Comparison of ENCODE assay signal across 8 cellular contexts in the genomic region with DNA sequence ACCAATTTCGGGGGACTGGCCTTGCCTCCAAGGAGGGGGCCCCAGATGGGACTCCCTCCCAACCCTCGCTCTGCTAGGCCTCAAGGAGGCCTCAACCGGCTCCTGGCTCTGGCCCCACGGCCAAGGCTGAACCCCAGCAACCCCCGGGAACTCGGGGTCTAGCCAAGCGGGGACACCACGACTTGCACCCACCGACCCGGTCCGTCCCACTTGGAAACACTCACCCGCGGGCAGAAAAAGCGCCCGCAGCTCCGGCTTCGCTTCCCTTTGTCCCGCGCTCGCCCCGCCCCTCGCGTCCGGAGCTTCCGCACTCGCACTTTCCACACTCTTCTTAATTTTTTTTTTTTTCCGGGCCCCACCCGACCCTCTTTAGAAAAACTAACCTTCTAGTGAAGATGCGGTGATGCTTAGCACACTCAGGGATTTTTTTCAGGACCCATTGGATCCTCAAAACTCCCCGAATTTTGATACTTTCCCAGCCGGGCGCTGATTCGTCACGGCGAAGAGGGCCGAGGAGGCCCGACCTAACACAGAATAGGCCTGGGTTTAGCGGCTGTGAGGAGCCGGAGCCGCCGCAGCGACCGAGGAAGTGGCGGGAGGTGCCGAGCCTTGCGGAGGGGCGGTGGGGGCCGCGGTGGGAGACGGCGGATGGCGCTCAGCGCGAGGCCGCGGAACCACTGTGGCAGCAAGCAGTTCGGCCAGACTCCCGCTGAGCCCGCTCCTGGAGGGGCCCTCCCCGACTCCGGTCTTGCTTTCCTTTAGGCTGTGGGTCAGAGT. TPM values are rescaled to one million over a fixed set of nuclear protein-coding genes. Genes with fewer than 3 reads are reported as not detected.
DNase-seq lines count a peak whose midpoint lies in the region; ATAC-seq and TF ChIP-seq lines count a peak whose summit lies in the region.

A gene (minus strand): TSS at position 270 of the 777 bp plus-strand sequence. CDS start 2,016 bp downstream, outside the sequence.

- peaks cover 51% of the 10 kb centered on the region for H3K79me2 ChIP-seq in ACC112 (ENCODE audit: control insufficient read depth, insufficient read depth, low read length, unreplicated experiment)

- peak; percentile 72 for ATAC-seq in GM18907 (IDR thresholded peaks at IDR 0.05; ENCODE audit: unreplicated experiment)
- ATAC-seq in HG03342 (IDR thresholded peaks at IDR 0.05; ENCODE audit: unreplicated experiment): peak; percentile 57
- peak; percentile 87 to 93 (median 90) for ATAC-seq in right lobe of liver

- no peaks in the 10 kb centered on the region for H3K27me3 Mint-ChIP-seq in activated CD4-positive, alpha-beta memory T cell treated with anti-CD3 and anti-CD28 coated beads for 36 hours

- peak; percentile 57 for TF ChIP-seq POLR2A in right lobe of liver (IDR thresholded peaks at IDR 0.05)

- H3K4me1 Mint-ChIP-seq in activated CD4-positive, alpha-beta memory T cell treated with anti-CD3 and anti-CD28 coated beads for 36 hours (ENCODE audit: low read depth): peaks cover 41% of the 10 kb centered on the region

- peak within 1 kb of the TSS; percentile 97 for H3K27ac Mint-ChIP-seq in activated CD4-positive, alpha-beta memory T cell treated with anti-CD3 and anti-CD28 coated beads for 36 hours

- TF ChIP-seq CTCF in dorsolateral prefrontal cortex (IDR thresholded peaks at IDR 0.05 in 54 of 56, conservative IDR thresholded peaks at IDR 0.05 in 2 of 56; ENCODE audit: low read depth in 1 of 56, partially characterized antibody in 56 of 56) (peak in 22 of 56 donors; percentile 3 to 49 (median 22)), right lobe of liver (IDR thresholded peaks at IDR 0.05) (no peak)

- H3K4me3 ChIP-seq in ACC112 (ENCODE audit: low read depth, low read length) (peak within 1 kb of the TSS; percentile 90), dorsolateral prefrontal cortex (peak within 1 kb of the TSS; percentile 69 to 98 (median 90)), right lobe of liver (peak within 1 kb of the TSS; percentile 67 to 80 (median 77))

- peak within 1 kb of the TSS; percentile 88 for H3K27ac ChIP-seq in ACC112 (ENCODE audit: low read depth, low read length)
- peak within 1 kb of the TSS; percentile 78 to 99 (median 97) for H3K27ac ChIP-seq in dorsolateral prefrontal cortex
- peak within 1 kb of the TSS; percentile 97 to 99 (median 97) for H3K27ac ChIP-seq in right lobe of liver

- peaks cover 18% of the 10 kb centered on the region for H3K36me3 ChIP-seq in ACC112 (ENCODE audit: insufficient read depth, low read length)
- H3K36me3 ChIP-seq in right lobe of liver: peaks cover 0 to 19% (median 0%) of the 10 kb centered on the region in 4 donors

- H2AFZ ChIP-seq in ACC112 (ENCODE audit: low read length, unreplicated experiment): peak within 1 kb of the TSS; percentile 93

- CTCF ChIA-PET in activated CD4-positive, alpha-beta memory T cell treated with anti-CD3 and anti-CD28 coated beads for 36 hours (lab: Charles Lee): interaction anchor here (0.6 to 3.3 kb wide), 11 partner anchors 14 to 1048 kb away, joined by 3 to 17 read pairs (median 4); no protein-coding TSS in a partner anchor

- intact Hi-C loops in activated CD4-positive, alpha-beta memory T cell treated with anti-CD3 and anti-CD28 coated beads for 36 hours (cut with micrococcal nuclease): loop anchor here (2.0 kb wide), 1 partner anchor 23 kb away; no protein-coding TSS in a partner anchor
- intact Hi-C loops in dorsolateral prefrontal cortex (cut with DNase I): loop anchor here in 1 of 2 donors (10.0 kb wide), 1 partner anchor 1017 kb away; no protein-coding TSS in a partner anchor
- intact Hi-C loops in right lobe of liver (cut with DNase I): no loop called here

- H3K4me1 ChIP-seq in ACC112 (ENCODE audit: control insufficient read depth, insufficient read depth, low read length, unreplicated experiment) (peaks cover 22% of the 10 kb centered on the region), right lobe of liver (peaks cover 0 to 18% (median 1%) of the 10 kb centered on the region in 4 donors)

- H3K9me3 Mint-ChIP-seq in activated CD4-positive, alpha-beta memory T cell treated with anti-CD3 and anti-CD28 coated beads for 36 hours: no peaks in the 10 kb centered on the region

- peaks cover 23% of the 10 kb centered on the region for H3K36me3 Mint-ChIP-seq in activated CD4-positive, alpha-beta memory T cell treated with anti-CD3 and anti-CD28 coated beads for 36 hours

- peak; percentile 81 for DNase-seq in NCI-H526 treated with DMSO at 0.1 percent for 48 hours (lab: John Stamatoyannopoulos, UW)
- DNase-seq in activated CD4-positive, alpha-beta memory T cell treated with anti-CD3 and anti-CD28 coated beads for 36 hours: peak; percentile 71
- DNase-seq in dorsolateral prefrontal cortex: peak; percentile 44 to 76 (median 61)
- peak; percentile 72 to 80 (median 80) for DNase-seq in right lobe of liver
- DNase-seq in stimulated activated CD4-positive, alpha-beta T cell treated with anti-CD3 and anti-CD28 coated beads, Interleukin-4, amount 100 ng/mL, for 1 hour: peak; percentile 72

- POLR2A ChIA-PET in activated CD4-positive, alpha-beta memory T cell treated with anti-CD3 and anti-CD28 coated beads for 36 hours (lab: Charles Lee): interaction anchor here (0.6 to 3.2 kb wide), 17 partner anchors 12 to 852 kb away, joined by 3 to 28 read pairs (median 4); a partner anchor contains a TSS

- H3K9me3 ChIP-seq in right lobe of liver: no peaks in the 10 kb centered on the region

- no peaks in the 10 kb centered on the region for H3K27me3 ChIP-seq in ACC112 (ENCODE audit: insufficient read depth, low read length)
- H3K27me3 ChIP-seq in dorsolateral prefrontal cortex: no peaks in the 10 kb centered on the region
- H3K27me3 ChIP-seq in right lobe of liver: no peaks in the 10 kb centered on the region

- under 1% methylated on average over 27 of the region's 61 CpGs for WGBS in right lobe of liver (ENCODE audit: insufficient coverage, low coverage, low lambda C conversion rate, missing lambda C conversion rate)

- H3K4me3 Mint-ChIP-seq in activated CD4-positive, alpha-beta memory T cell treated with anti-CD3 and anti-CD28 coated beads for 36 hours: peak within 1 kb of the TSS; percentile 92

RNA-seq across cellular contexts. Expression of the gene that starts here (rescaled TPM):
- total RNA-seq in activated CD4-positive, alpha-beta memory T cell treated with anti-CD3 and anti-CD28 coated beads for 36 hours: 100 to 1,000 TPM; 103 to 104 TPM
- total RNA-seq in dorsolateral prefrontal cortex (10 to 100 TPM; 34.6 to 67.5 (median 47.0) TPM), right lobe of liver (10 to 100 TPM; 28.8 to 47.1 (median 33.5) TPM)

Comparison
In these comparisons a context has a peak if more than half of its experiments do, and no peak if none do; other contexts are left out.
1. Peak in every context shown above with its lines: DNase-seq, ATAC-seq, H3K4me3 ChIP-seq and H3K27ac ChIP-seq.